ENCODE assay signal across 1 cellular context in the genomic region with DNA sequence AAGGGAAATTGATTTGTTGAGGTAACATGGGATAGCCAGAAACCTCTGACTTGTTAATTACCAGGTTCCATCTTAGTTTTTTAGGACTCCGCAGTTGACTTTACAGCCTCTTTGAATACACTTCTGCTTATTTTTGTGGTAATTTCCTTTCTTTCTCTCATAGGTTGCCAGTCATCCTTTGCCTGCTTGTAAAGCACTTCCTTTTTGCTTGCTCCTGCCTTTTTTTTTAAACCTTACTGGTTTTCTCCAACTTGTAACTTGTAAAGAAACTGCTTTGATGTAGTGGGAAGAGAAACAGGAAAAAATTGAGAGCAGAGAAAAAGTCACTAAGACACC.
TF ChIP-seq lines count a peak whose summit lies in the region.

No MANE protein-coding gene starts in this region.

TF ChIP-seq in GM12878, 131 proteins besides CTCF, POLR2A, EP300 and RAD21 (continued from another document):
- TF ChIP-seq, protein P1, sequence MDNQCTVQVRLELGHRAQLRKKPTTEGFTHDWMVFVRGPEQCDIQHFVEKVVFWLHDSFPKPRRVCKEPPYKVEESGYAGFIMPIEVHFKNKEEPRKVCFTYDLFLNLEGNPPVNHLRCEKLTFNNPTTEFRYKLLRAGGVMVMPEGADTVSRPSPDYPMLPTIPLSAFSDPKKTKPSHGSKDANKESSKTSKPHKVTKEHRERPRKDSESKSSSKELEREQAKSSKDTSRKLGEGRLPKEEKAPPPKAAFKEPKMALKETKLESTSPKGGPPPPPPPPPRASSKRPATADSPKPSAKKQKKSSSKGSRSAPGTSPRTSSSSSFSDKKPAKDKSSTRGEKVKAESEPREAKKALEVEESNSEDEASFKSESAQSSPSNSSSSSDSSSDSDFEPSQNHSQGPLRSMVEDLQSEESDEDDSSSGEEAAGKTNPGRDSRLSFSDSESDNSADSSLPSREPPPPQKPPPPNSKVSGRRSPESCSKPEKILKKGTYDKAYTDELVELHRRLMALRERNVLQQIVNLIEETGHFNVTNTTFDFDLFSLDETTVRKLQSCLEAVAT (IDR thresholded peaks at IDR 0.05) = 0 out of 2 replicates have a peak, but pooled peaks have one; percentile 10
- TF ChIP-seq PAX5 (IDR thresholded peaks at IDR 0.05; ENCODE audit: borderline replicate concordance, low read depth, low read length) = no peak
